ENCODE assay signal across 21 cellular contexts in genomic region chr5:3127423-3127911, GRCh38.
"Had no signal": no experiment of that assay in that cellular context is flagged by ENCODE, and none has a peak within 500 bp of the region (broad histone marks: within the 10 kb centered on the region; RNA-seq: fewer than 3 reads in every experiment).

No MANE protein-coding gene starts in this region.

- H3K4me1 ChIP-seq: SJSA1 had no signal

- H3K27ac ChIP-seq: HL-60, SJSA1 had no signal

- H3K4me3 ChIP-seq: SJSA1 had no signal

- ATAC-seq: Right ventricle myocardium inferior, T-cell had no signal

- H3K9me3 ChIP-seq: SK-N-SH had no signal

- H3K4me2 ChIP-seq: SK-N-SH had no signal

- H3K27me3 ChIP-seq: SJSA1 had no signal

- H3K27ac Mint-ChIP-seq: T-cell had no signal

- H3K4me3 Mint-ChIP-seq: T-cell had no signal

- H3K4me1 Mint-ChIP-seq: T-cell had no signal

- H3K36me3 ChIP-seq: SJSA1 had no signal

- DNase-seq: KBM-7, MV-4-11, NCI-H1048, NCI-H1105, NCI-H1417 treated with DMSO at 0.1 percent for 48 hours, NCI-H146, NCI-H1694 treated with DMSO at 0.1 percent for 48 hours, NCI-H1930, NCI-H2081, NCI-H2107, NCI-H2227 treated with DMSO at 0.1 percent for 48 hours, NCI-H524, NCI-H526 treated with DMSO at 0.1 percent for 48 hours, NCI-H748 treated with DMSO at 0.1 percent for 48 hours, SIG-M5, SK-N-SH, SW 1271, T-cell had no signal

- H3K9ac ChIP-seq: SK-N-SH had no signal

- H3K36me3 Mint-ChIP-seq: T-cell had no signal
